ENCODE assay signal across 9 cellular contexts in genomic region chr10:77877461-77878344, GRCh38.
DNase-seq lines count a peak whose midpoint lies in the region; ATAC-seq lines count a peak whose summit lies in the region.
"Had no signal": no experiment of that assay in that cellular context is flagged by ENCODE, and none has a peak within 500 bp of the region (broad histone marks: within the 10 kb centered on the region; RNA-seq: fewer than 3 reads in every experiment).

No MANE protein-coding gene starts in this region.

- H3K27me3 Mint-ChIP-seq in activated naive CD8-positive, alpha-beta T cell treated with anti-CD3 and anti-CD28 coated beads, Interleukin-2, amount 50 U/mL, for 24 hours: peaks cover 10% of the 10 kb centered on the region

- H3K9me3 ChIP-seq in iPS-18a (ENCODE audit: control insufficient read depth, low read depth, low read length): no peaks in the 10 kb centered on the region

- H3K27ac Mint-ChIP-seq in activated naive CD8-positive, alpha-beta T cell treated with anti-CD3 and anti-CD28 coated beads, Interleukin-2, amount 50 U/mL, for 24 hours: no peak overlapping the region

- H3K36me3 Mint-ChIP-seq in activated naive CD8-positive, alpha-beta T cell treated with anti-CD3 and anti-CD28 coated beads, Interleukin-2, amount 50 U/mL, for 24 hours (ENCODE audit: low read depth): no peaks in the 10 kb centered on the region

- DNase-seq in DMS153 (lab: John Stamatoyannopoulos, UW) (peak; percentile 55), NAMALWA (ENCODE audit: low spot score) (peak; percentile 22), NCI-H774 (lab: John Stamatoyannopoulos, UW) (no peak), SW480 (ENCODE audit: low spot score) (no peak)
- peak; percentile 28 for DNase-seq in activated naive CD8-positive, alpha-beta T cell treated with anti-CD3 and anti-CD28 coated beads, Interleukin-2, amount 50 U/mL, for 24 hours
- peak; percentile 23 to 29 for DNase-seq in stimulated activated CD8-positive, alpha-beta memory T cell treated with anti-CD3 and anti-CD28 coated beads, Interleukin-15, amount 100 ng/mL, for 4 hours (ENCODE audit: low read depth in 2 of 2)

- H3K9me3 Mint-ChIP-seq in activated naive CD8-positive, alpha-beta T cell treated with anti-CD3 and anti-CD28 coated beads, Interleukin-2, amount 50 U/mL, for 24 hours: no peaks in the 10 kb centered on the region

- H3K27me3 ChIP-seq in iPS-18a (ENCODE audit: control insufficient read depth, insufficient read depth, low read length): no peaks in the 10 kb centered on the region

- H3K4me1 ChIP-seq in iPS-18a (ENCODE audit: control insufficient read depth, low read depth, low read length): peaks cover 39% of the 10 kb centered on the region

- no peaks in the 10 kb centered on the region for H3K36me3 ChIP-seq in iPS-18a (ENCODE audit: control insufficient read depth, low read depth, low read length)

- no peak overlapping the region for H3K4me3 Mint-ChIP-seq in activated naive CD8-positive, alpha-beta T cell treated with anti-CD3 and anti-CD28 coated beads, Interleukin-2, amount 50 U/mL, for 24 hours

- peak overlapping the region; percentile 34 for H3K9ac ChIP-seq in iPS-18a (ENCODE audit: low read length)

- peak overlapping the region; percentile 25 for H3K27ac ChIP-seq in iPS-18a (ENCODE audit: low read length)

- H3K4me3 ChIP-seq in iPS-18a (ENCODE audit: low read length): peak overlapping the region; percentile 30

- H3K4me1 Mint-ChIP-seq in activated naive CD8-positive, alpha-beta T cell treated with anti-CD3 and anti-CD28 coated beads, Interleukin-2, amount 50 U/mL, for 24 hours: peaks cover 24% of the 10 kb centered on the region

- ATAC-seq in GM21528 (IDR thresholded peaks at IDR 0.05; ENCODE audit: low FRiP score, unreplicated experiment): peak; percentile 58
- peak; percentile 40 for ATAC-seq in activated naive CD8-positive, alpha-beta T cell treated with anti-CD3 and anti-CD28 coated beads, Interleukin-2, amount 50 U/mL, for 24 hours
- ATAC-seq: left colon had no signal

Comparison
In these comparisons a context has a peak if more than half of its experiments do, and no peak if none do; other contexts are left out.
1. DNase-seq: peak in DMS153 (single experiment), NAMALWA (single experiment), activated naive CD8-positive, alpha-beta T cell treated with anti-CD3 and anti-CD28 coated beads, Interleukin-2, amount 50 U/mL, for 24 hours (single experiment) and stimulated activated CD8-positive, alpha-beta memory T cell treated with anti-CD3 and anti-CD28 coated beads, Interleukin-15, amount 100 ng/mL, for 4 hours (2 of 2); none in NCI-H774 (single experiment) and SW480 (single experiment).